In genomic region chr6:36033144-36033543, GRCh38 we compare ENCODE assay signal across 8 cellular contexts. TPM values are rescaled to one million over a fixed set of nuclear protein-coding genes. Genes with fewer than 3 reads are reported as not detected.
"Had no signal": no experiment of that assay in that cellular context is flagged by ENCODE, and none has a peak within 500 bp of the region (broad histone marks: within the 10 kb centered on the region; RNA-seq: fewer than 3 reads in every experiment).

No MANE protein-coding gene starts in this region.

RNA-seq across cellular contexts. Expression of gene SLC26A8, which starts 8.7 kb away (rescaled TPM):
- total RNA-seq: activated B cell treated with CpG ODN at 0.5 μM for 24 hours; activated CD4-positive, alpha-beta T cell treated with anti-CD3 and anti-CD28 coated beads, Interleukin-2, amount 10 ng/mL, durations not matched to agents 24 days and 14 days; activated CD8-positive, alpha-beta memory T cell treated with anti-CD3 and anti-CD28 coated beads, Interleukin-2, amount 10 ng/mL, durations not matched to agents 7 days and 5 days; activated naive CD4-positive, alpha-beta T cell treated with anti-CD3 and anti-CD28 coated beads for 36 hours; activated naive CD8-positive, alpha-beta T cell treated with anti-CD3 and anti-CD28 coated beads, Interleukin-2, amount 10 ng/mL, durations not matched to agents 7 days and 5 days; M059J; SK-MEL-5 had no signal
- polyA plus RNA-seq: aorta had no signal
